Comparison of ENCODE assay signal across 1 cellular context in genomic region chr3:3200632-3201212, GRCh38.
TF ChIP-seq lines count a peak whose summit lies in the region.

No MANE protein-coding gene starts in this region.

TF ChIP-seq in H1, 55 proteins besides CTCF, POLR2A, EP300 and RAD21:
- TF ChIP-seq RBBP5 (IDR thresholded peaks at IDR 0.05; ENCODE audit: borderline replicate concordance, low read depth, low read length) (no peak), CHD1 (IDR thresholded peaks at IDR 0.05; ENCODE audit: low read depth, low read length) (no peak), SUZ12 (IDR thresholded peaks at IDR 0.05; ENCODE audit: low read length) (no peak), CBX5 (IDR thresholded peaks at IDR 0.05; ENCODE audit: low read depth, low read length) (no peak), ZNF274 (IDR thresholded peaks at IDR 0.05; ENCODE audit: borderline replicate concordance, extremely low read depth, low read length) (no peak), GABPA (IDR thresholded peaks at IDR 0.05; ENCODE audit: borderline replicate concordance, insufficient read depth, low read length) (no peak), JUN (IDR thresholded peaks at IDR 0.05; ENCODE audit: low read depth, low read length) (no peak), BACH1 (IDR thresholded peaks at IDR 0.05; ENCODE audit: low read length) (no peak), HDAC2 (IDR thresholded peaks at IDR 0.05; ENCODE audit: borderline replicate concordance in 1 of 2, low read depth in 2 of 2, low read length in 2 of 2) (no peak), FOSL1 (IDR thresholded peaks at IDR 0.05; ENCODE audit: insufficient read depth, low read depth, low read length) (no peak), MAFK (IDR thresholded peaks at IDR 0.05; ENCODE audit: low read depth, low read length) (no peak), KDM4A (IDR thresholded peaks at IDR 0.05; ENCODE audit: low read depth, low read length, severe bottlenecking) (no peak), PHF8 (conservative IDR thresholded peaks at IDR 0.05; ENCODE audit: low read depth, low read length) (no peak)
